In the genomic region with DNA sequence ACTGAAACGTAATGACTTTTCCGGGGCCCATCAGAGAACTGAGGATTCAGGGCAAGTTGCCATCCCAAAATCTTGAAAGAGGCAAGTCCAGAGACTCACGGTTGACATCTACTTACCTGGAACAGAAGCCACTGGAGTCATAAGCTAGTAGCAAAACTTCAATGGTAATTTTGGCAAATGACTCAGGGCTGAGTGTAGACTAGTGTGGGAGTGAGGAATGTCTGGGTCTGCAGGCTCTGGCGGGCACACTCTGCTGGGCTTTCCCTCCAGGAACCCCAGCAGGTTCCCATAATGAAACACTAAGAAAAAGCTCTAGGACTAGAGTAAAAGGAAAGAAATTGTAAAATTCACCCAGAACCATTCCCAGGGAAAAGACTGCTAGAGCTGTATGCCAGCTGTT, we compare ENCODE assay signal across 22 cellular contexts.
A peak's percentile ranks its signal among the peaks of the same experiment; 100 is the strongest.
DNase-seq lines count a peak whose midpoint lies in the region; ATAC-seq and TF ChIP-seq lines count a peak whose summit lies in the region.
"Had no signal": no experiment of that assay in that cellular context is flagged by ENCODE, and none has a peak within 500 bp of the region (broad histone marks: within the 10 kb centered on the region; RNA-seq: fewer than 3 reads in every experiment).

No MANE protein-coding gene starts in this region.

- no peak overlapping the region for H3K27ac ChIP-seq in mammary epithelial cell (ENCODE audit: insufficient read depth, low read depth, low read length)
- H3K27ac ChIP-seq: SJSA1 had no signal

- no peaks in the 10 kb centered on the region for H3K9me3 Mint-ChIP-seq in T-cell
- H3K9me3 Mint-ChIP-seq: activated B cell treated with CpG ODN at 0.5 μM for 24 hours; activated CD4-positive, alpha-beta memory T cell treated with anti-CD3 and anti-CD28 coated beads, Interleukin-2, amount 10 ng/mL, durations not matched to agents 7 days and 5 days; central memory CD8-positive, alpha-beta T cell; stimulated activated naive CD8-positive, alpha-beta T cell treated with anti-CD3 and anti-CD28 coated beads, Interleukin-15, Interleukin-2, amounts not matched to agents 100 ng/mL and 50 ng/mL, for 24 hours had no signal

- peak overlapping the region; percentile 49 for H3K4me2 ChIP-seq in mammary epithelial cell (ENCODE audit: insufficient read depth, low read depth, low read length)

- CTCF ChIA-PET in mammary epithelial cell (lab: Charles Lee; ENCODE audit: low non-redundant PET) (no interaction called here), T-cell (lab: Charles Lee) (no interaction called here)

- peaks cover 10% of the 10 kb centered on the region for H3K4me1 ChIP-seq in mammary epithelial cell (ENCODE audit: insufficient read depth, low read length)
- H3K4me1 ChIP-seq: SJSA1 had no signal

- in situ Hi-C loops in mammary epithelial cell (cut with MboI; ENCODE audit: low sequenced_read_pairs in 2 of 2), result no loop called here

- intact Hi-C loops in mammary epithelial cell (cut with micrococcal nuclease), result no loop called here
- intact Hi-C loops in cardiac septum (cut with DNase I), result no loop called here

- no peaks in the 10 kb centered on the region for H3K4me1 Mint-ChIP-seq in T-cell
- H3K4me1 Mint-ChIP-seq: activated B cell treated with CpG ODN at 0.5 μM for 24 hours; activated naive CD8-positive, alpha-beta T cell treated with anti-CD3 and anti-CD28 coated beads, Interleukin-2, amount 10 ng/mL, durations not matched to agents 7 days and 5 days; central memory CD8-positive, alpha-beta T cell; H9 had no signal

- H3K9ac ChIP-seq in mammary epithelial cell (ENCODE audit: insufficient read depth, low read length), result no peak overlapping the region

- no peaks in the 10 kb centered on the region for H3K36me3 ChIP-seq in mammary epithelial cell (ENCODE audit: insufficient read depth, low read length)
- H3K36me3 ChIP-seq: SJSA1 had no signal

- no peak overlapping the region for H3K27ac Mint-ChIP-seq in T-cell
- H3K27ac Mint-ChIP-seq: activated B cell treated with CpG ODN at 0.5 μM for 24 hours; activated CD4-positive, alpha-beta memory T cell treated with anti-CD3 and anti-CD28 coated beads, Interleukin-2, amount 10 ng/mL, durations not matched to agents 7 days and 5 days; activated naive CD8-positive, alpha-beta T cell treated with anti-CD3 and anti-CD28 coated beads, Interleukin-2, amount 10 ng/mL, durations not matched to agents 7 days and 5 days; stimulated activated naive CD8-positive, alpha-beta T cell treated with anti-CD3 and anti-CD28 coated beads, Interleukin-15, Interleukin-2, amounts not matched to agents 100 ng/mL and 50 ng/mL, for 24 hours had no signal

- no peak overlapping the region for H2AFZ ChIP-seq in mammary epithelial cell (ENCODE audit: low read depth, low read length)

- H3K4me3 ChIP-seq in mammary epithelial cell (replicated peaks in 1 of 3; ENCODE audit: insufficient read depth in 1 of 3, low read depth in 2 of 3, low read length in 3 of 3), result no peak overlapping the region
- H3K4me3 ChIP-seq: SJSA1 had no signal

- H3K27me3 ChIP-seq in mammary epithelial cell (ENCODE audit: insufficient read depth, low read length), result no peaks in the 10 kb centered on the region
- H3K27me3 ChIP-seq: SJSA1 had no signal

- 15% methylated on average over 4 of the region's 4 CpGs for WGBS in mammary epithelial cell (ENCODE audit: low coverage, missing lambda C conversion rate)

- no peaks in the 10 kb centered on the region for H3K36me3 Mint-ChIP-seq in T-cell

- dilution Hi-C loops in mammary epithelial cell (cut with HindIII; ENCODE audit: low sequenced_read_pairs), result no loop called here

- DNase-seq in AG08396 (ENCODE audit: low spot score), result peak; percentile 23
- DNase-seq in LHCN-M2 (ENCODE audit: low read depth), result peak; percentile 8
- peak; percentile 88 for DNase-seq in mammary epithelial cell
- DNase-seq in kidney glomerular epithelial cell (lab: John Stamatoyannopoulos, UW), result peak; percentile 40
- DNase-seq in NCI-H1930 (lab: John Stamatoyannopoulos, UW), result no peak
- no peak for DNase-seq in T-cell
- no peak for DNase-seq in cardiac septum (ENCODE audit: low spot score)
- DNase-seq: activated B cell treated with CpG ODN at 0.5 μM for 24 hours; activated CD4-positive, alpha-beta memory T cell treated with anti-CD3 and anti-CD28 coated beads, Interleukin-2, amount 10 ng/mL, durations not matched to agents 7 days and 5 days; activated naive CD8-positive, alpha-beta T cell treated with anti-CD3 and anti-CD28 coated beads, Interleukin-2, amount 10 ng/mL, durations not matched to agents 7 days and 5 days; activated T-cell treated with anti-CD3 and anti-CD28 coated beads, Interleukin-2, amount 50 U/mL, for 48 hours; AML-193; COR-L47; H9; KBM-7; NCI-H1092; NCI-H526 had no signal

- BruUV-seq in mammary epithelial cell (replicated peaks; lab: Mats Ljungman, UMichigan), result no TSS peak

- POLR2A ChIA-PET in T-cell (lab: Charles Lee), result no interaction called here

- H3K4me3 Mint-ChIP-seq in T-cell, result no peak overlapping the region
- H3K4me3 Mint-ChIP-seq: activated B cell treated with CpG ODN at 0.5 μM for 24 hours; activated CD4-positive, alpha-beta memory T cell treated with anti-CD3 and anti-CD28 coated beads, Interleukin-2, amount 10 ng/mL, durations not matched to agents 7 days and 5 days; activated naive CD8-positive, alpha-beta T cell treated with anti-CD3 and anti-CD28 coated beads, Interleukin-2, amount 10 ng/mL, durations not matched to agents 7 days and 5 days; central memory CD8-positive, alpha-beta T cell; H9; stimulated activated naive CD8-positive, alpha-beta T cell treated with anti-CD3 and anti-CD28 coated beads, Interleukin-15, Interleukin-2, amounts not matched to agents 100 ng/mL and 50 ng/mL, for 24 hours had no signal

- no peaks in the 10 kb centered on the region for H3K9me3 ChIP-seq in mammary epithelial cell (replicated peaks; ENCODE audit: insufficient read depth, low read length)
- H3K9me3 ChIP-seq: SJSA1 had no signal

- no peaks in the 10 kb centered on the region for H4K20me1 ChIP-seq in mammary epithelial cell (ENCODE audit: insufficient read depth, low read length)

- no peak for TF ChIP-seq CTCF in mammary epithelial cell (conservative IDR thresholded peaks at IDR 0.05 in 1 of 2, IDR thresholded peaks at IDR 0.05 in 1 of 2; ENCODE audit: extremely low read depth in 1 of 2, insufficient read depth in 1 of 2, low read depth in 1 of 2, low read length in 2 of 2)

- no peak for ATAC-seq in T-cell (replicated peaks in 1 of 4)
- ATAC-seq in GM21360 (IDR thresholded peaks at IDR 0.05; ENCODE audit: unreplicated experiment), result no peak
- ATAC-seq: left lobe of liver had no signal

- H3K27me3 Mint-ChIP-seq in T-cell, result peaks cover 3 to 5% of the 10 kb centered on the region in 2 donors
- H3K27me3 Mint-ChIP-seq: activated B cell treated with CpG ODN at 0.5 μM for 24 hours had no signal

- no peaks in the 10 kb centered on the region for H3K79me2 ChIP-seq in mammary epithelial cell (ENCODE audit: insufficient read depth, low read length)

Comparison
In these comparisons a context has a peak if more than half of its experiments do, and no peak if none do; other contexts are left out.
1. DNase-seq: peak in AG08396 (single experiment), LHCN-M2 (single experiment), mammary epithelial cell (single experiment) and kidney glomerular epithelial cell (single experiment); none in NCI-H1930 (0 of 2), T-cell (0 of 34) and cardiac septum (single experiment).